ENCODE assay signal across 7 cellular contexts in genomic region chr11:66467034-66467659, GRCh38. TPM values are rescaled to one million over a fixed set of nuclear protein-coding genes. Genes with fewer than 3 reads are reported as not detected.
DNase-seq lines count a peak whose midpoint lies in the region; TF ChIP-seq lines count a peak whose summit lies in the region.

No MANE protein-coding gene starts in this region.

- no peaks in the 10 kb centered on the region for H3K27me3 ChIP-seq in GM06990 (replicated peaks; ENCODE audit: control insufficient read depth, insufficient read depth, low read length)
- H3K27me3 ChIP-seq in left ventricle myocardium inferior (ENCODE audit: low read depth) = no peaks in the 10 kb centered on the region

- TF ChIP-seq CTCF in GM06990 (IDR thresholded peaks at IDR 0.05; ENCODE audit: insufficient read depth, low read length, poor library complexity, severe bottlenecking) (no peak), GM20000 (IDR thresholded peaks at IDR 0.05; ENCODE audit: extremely low read depth, missing control alignments) (no peak), left ventricle myocardium inferior (IDR thresholded peaks at IDR 0.05; ENCODE audit: borderline replicate concordance) (peak; percentile 52)

- peak; percentile 52 for DNase-seq in GM06990 (ENCODE audit: extremely low read depth, insufficient read length)
- DNase-seq in GM20000 (ENCODE audit: low spot score) = peak; percentile 73
- peak; percentile 99 for DNase-seq in HuH-7 (ENCODE audit: low spot score)
- peak; percentile 34 for DNase-seq in activated T-helper 1 cell treated with Interleukin-2 at 50 U/mL for 16 hours (ENCODE audit: low read depth)
- DNase-seq in left ventricle myocardium inferior = no peak
- DNase-seq in putamen (ENCODE audit: low spot score) = peak; percentile 39
- no peak for DNase-seq in HT-29 (ENCODE audit: low spot score)

- peak overlapping the region; percentile 76 for H3K27ac ChIP-seq in left ventricle myocardium inferior (replicated peaks)

- no peaks in the 10 kb centered on the region for H3K36me3 ChIP-seq in GM06990 (ENCODE audit: control insufficient read depth, insufficient read depth, low read length)
- H3K36me3 ChIP-seq in left ventricle myocardium inferior = peaks cover 7% of the 10 kb centered on the region

- intact Hi-C loops in left ventricle myocardium inferior (cut with micrococcal nuclease) = no loop called here

- H3K9me3 ChIP-seq in left ventricle myocardium inferior (replicated peaks) = peaks cover 9% of the 10 kb centered on the region

- H3K4me3 ChIP-seq in GM06990 (replicated peaks; ENCODE audit: low read depth, low read length) (peak overlapping the region; percentile 62), left ventricle myocardium inferior (peak overlapping the region; percentile 83)

- H3K4me1 ChIP-seq in left ventricle myocardium inferior = peaks cover 28% of the 10 kb centered on the region

RNA-seq across cellular contexts. Expression of gene PELI3, which starts 0.4 kb away (rescaled TPM):
- 7.3 TPM for total RNA-seq in left ventricle myocardium inferior
- total RNA-seq in HT-29 (2014; rRNA removed; shearing (Covaris generic)) = 15.9 and 17.9 TPM in 2 replicates

RNA-seq across cellular contexts. Expression of gene DPP3, which starts 13.1 kb away (rescaled TPM):
- total RNA-seq in left ventricle myocardium inferior = 13.6 TPM
- 210 and 224 TPM in 2 replicates for total RNA-seq in HT-29 (2014; rRNA removed; shearing (Covaris generic))

RNA-seq across cellular contexts. Expression of gene MRPL11, which starts 28.5 kb away (rescaled TPM):
- total RNA-seq in left ventricle myocardium inferior = 53.8 TPM
- total RNA-seq in HT-29 (2014; rRNA removed; shearing (Covaris generic)) = 122 and 128 TPM in 2 replicates

RNA-seq across cellular contexts. Expression of gene BBS1, which starts 43.3 kb away (rescaled TPM):
- 16.9 TPM for total RNA-seq in left ventricle myocardium inferior
- total RNA-seq in HT-29 (2014; rRNA removed; shearing (Covaris generic)) = 39.7 and 41.4 TPM in 2 replicates

RNA-seq across cellular contexts. Expression of gene NPAS4, which starts 46.3 kb away (rescaled TPM):
- not detected for total RNA-seq in left ventricle myocardium inferior
- total RNA-seq in HT-29 (2014; rRNA removed; shearing (Covaris generic)) = not detected in 2 replicates

Comparison
In these comparisons a context has a peak if more than half of its experiments do, and no peak if none do; other contexts are left out.
1. DNase-seq: peak in GM06990 (single experiment), GM20000 (single experiment), HuH-7 (single experiment), activated T-helper 1 cell treated with Interleukin-2 at 50 U/mL for 16 hours (single experiment) and putamen (single experiment); none in left ventricle myocardium inferior (single experiment) and HT-29 (single experiment).
2. RNA of gene DPP3, which starts 13.1 kb away (total RNA-seq): 210 to 224 TPM in HT-29; 13.6 TPM in left ventricle myocardium inferior (single experiment); every median in the first group is over 10 times any median in the second.